In genomic region chr12:48182659-48183058, GRCh38 we compare ENCODE assay signal across 8 cellular contexts. TPM values are rescaled to one million over a fixed set of nuclear protein-coding genes. Genes with fewer than 3 reads are reported as not detected.
DNase-seq lines count a peak whose midpoint lies in the region; ATAC-seq and TF ChIP-seq lines count a peak whose summit lies in the region.

No MANE protein-coding gene starts in this region.

- H2AFZ ChIP-seq in neural progenitor cell (replicated peaks): peak overlapping the region; percentile 93

- H3K9me3 ChIP-seq in CD4-positive, CD25-positive, alpha-beta regulatory T cell (ENCODE audit: control insufficient read depth in 2 of 2, low read length in 2 of 2): no peaks in the 10 kb centered on the region
- H3K9me3 ChIP-seq in neural progenitor cell (ENCODE audit: low read depth): no peaks in the 10 kb centered on the region

- no peaks in the 10 kb centered on the region for H3K36me3 Mint-ChIP-seq in CD4-positive, CD25-positive, alpha-beta regulatory T cell
- peaks cover 1% of the 10 kb centered on the region for H3K36me3 Mint-ChIP-seq in IgD-negative memory B cell
- no peaks in the 10 kb centered on the region for H3K36me3 Mint-ChIP-seq in neural progenitor cell

- intact Hi-C loops in dorsolateral prefrontal cortex (cut with DNase I): loop anchor here (2.0 to 10.0 kb wide), 5 partner anchors 26 to 435 kb away; partner anchors contain the start of genes ASB8 (in 1 of the 2), TMEM106C (in 1 of the 2) and ZNF641 (in 1 of the 2)

- peaks cover 25% of the 10 kb centered on the region for H3K4me1 ChIP-seq in CD4-positive, CD25-positive, alpha-beta regulatory T cell (ENCODE audit: control insufficient read depth, insufficient read depth, low read length, poor library complexity, severe bottlenecking)
- H3K4me1 ChIP-seq in neural progenitor cell: peaks cover 24% of the 10 kb centered on the region

- H3K27me3 Mint-ChIP-seq in CD4-positive, CD25-positive, alpha-beta regulatory T cell: peaks cover 88% of the 10 kb centered on the region
- H3K27me3 Mint-ChIP-seq in IgD-negative memory B cell: peaks cover 28% of the 10 kb centered on the region
- H3K27me3 Mint-ChIP-seq in neural progenitor cell (ENCODE audit: insufficient read depth, low read depth): peaks cover 14% of the 10 kb centered on the region

- H3K27me3 ChIP-seq in CD4-positive, CD25-positive, alpha-beta regulatory T cell (ENCODE audit: control insufficient read depth, insufficient read depth, low read length): peaks cover 17% of the 10 kb centered on the region
- H3K27me3 ChIP-seq in dorsolateral prefrontal cortex: peaks cover 0 to 5% (median 0%) of the 10 kb centered on the region in 45 donors
- peaks cover 71% of the 10 kb centered on the region for H3K27me3 ChIP-seq in neural progenitor cell

- no peaks in the 10 kb centered on the region for H3K36me3 ChIP-seq in CD4-positive, CD25-positive, alpha-beta regulatory T cell (ENCODE audit: control insufficient read depth, insufficient read depth, low read length)
- H3K36me3 ChIP-seq in neural progenitor cell: no peaks in the 10 kb centered on the region

- no peak overlapping the region for H3K9ac ChIP-seq in neural progenitor cell

- H3F3A ChIP-seq in neural progenitor cell (ENCODE audit: low read depth): peaks cover 30% of the 10 kb centered on the region

- H3K27ac ChIP-seq in CD4-positive, CD25-positive, alpha-beta regulatory T cell (ENCODE audit: insufficient read depth, low read length, poor library complexity, severe bottlenecking): peak overlapping the region; percentile 19
- H3K27ac ChIP-seq in dorsolateral prefrontal cortex (peak overlapping the region in 56 of 59 donors; percentile 33 to 88 (median 79)), neural progenitor cell (no peak overlapping the region)

- no peak for ATAC-seq in CD4-positive, CD25-positive, alpha-beta regulatory T cell (ENCODE audit: low read depth in 2 of 2)
- ATAC-seq in esophagus mucosa: no peak

- no peaks in the 10 kb centered on the region for H3K79me2 ChIP-seq in neural progenitor cell (ENCODE audit: low read depth)

- peak overlapping the region; percentile 89 for H3K4me3 ChIP-seq in CD4-positive, CD25-positive, alpha-beta regulatory T cell (ENCODE audit: low read depth, low read length)
- H3K4me3 ChIP-seq in dorsolateral prefrontal cortex (peak overlapping the region; percentile 60 to 99 (median 83)), neural progenitor cell (peak overlapping the region; percentile 76)

- DNase-seq in CD4-positive, CD25-positive, alpha-beta regulatory T cell: no peak
- DNase-seq in dorsolateral prefrontal cortex (no peak), neural progenitor cell (ENCODE audit: low spot score) (no peak), D341Med (ENCODE audit: low spot score) (no peak), GM20000 (ENCODE audit: low spot score) (no peak)
- DNase-seq in activated CD4-positive, alpha-beta T cell treated with anti-CD3 and anti-CD28 coated beads for 4 hours: no peak

- H4K20me1 ChIP-seq in neural progenitor cell (ENCODE audit: low read depth): no peaks in the 10 kb centered on the region

- H3K27ac Mint-ChIP-seq in CD4-positive, CD25-positive, alpha-beta regulatory T cell: peak overlapping the region; percentile 5 to 84 (median 80)
- H3K27ac Mint-ChIP-seq in IgD-negative memory B cell: peak overlapping the region; percentile 81 to 95 (median 89)
- peak overlapping the region; percentile 50 for H3K27ac Mint-ChIP-seq in neural progenitor cell

- no peak for TF ChIP-seq CTCF in dorsolateral prefrontal cortex (IDR thresholded peaks at IDR 0.05 in 54 of 56, conservative IDR thresholded peaks at IDR 0.05 in 2 of 56; ENCODE audit: low read depth in 1 of 56, partially characterized antibody in 56 of 56)
- TF ChIP-seq CTCF in neural progenitor cell (IDR thresholded peaks at IDR 0.05): no peak
- no peak for TF ChIP-seq CTCF in GM20000 (IDR thresholded peaks at IDR 0.05; ENCODE audit: extremely low read depth, missing control alignments)

- no peaks in the 10 kb centered on the region for H3K9me3 Mint-ChIP-seq in CD4-positive, CD25-positive, alpha-beta regulatory T cell
- H3K9me3 Mint-ChIP-seq in IgD-negative memory B cell (no peaks in the 10 kb centered on the region), neural progenitor cell (no peaks in the 10 kb centered on the region)

- H3K4me1 Mint-ChIP-seq in CD4-positive, CD25-positive, alpha-beta regulatory T cell: peaks cover 0 to 24% (median 5%) of the 10 kb centered on the region in 4 donors
- peaks cover 11 to 20% (median 12%) of the 10 kb centered on the region in 3 donors for H3K4me1 Mint-ChIP-seq in IgD-negative memory B cell
- peaks cover 33% of the 10 kb centered on the region for H3K4me1 Mint-ChIP-seq in neural progenitor cell

- peak overlapping the region; percentile 79 for H3K4me2 ChIP-seq in neural progenitor cell

- peak overlapping the region; percentile 90 to 95 (median 94) for H3K4me3 Mint-ChIP-seq in CD4-positive, CD25-positive, alpha-beta regulatory T cell
- H3K4me3 Mint-ChIP-seq in IgD-negative memory B cell: peak overlapping the region; percentile 92 to 99 (median 96)
- peak overlapping the region; percentile 91 for H3K4me3 Mint-ChIP-seq in neural progenitor cell

RNA-seq across cellular contexts. Expression of gene CCDC184, which starts 0.8 kb away (rescaled TPM):
- 1.6 TPM for total RNA-seq in CD4-positive, CD25-positive, alpha-beta regulatory T cell
- polyA plus RNA-seq in CD4-positive, CD25-positive, alpha-beta regulatory T cell: under 1 TPM; 0.15 to 0.24 (median 0.18) TPM
- polyA plus RNA-seq in IgD-negative memory B cell: 0.31 TPM
- 10 to 100 TPM in 118 of 120 experiments, 1 to 10 TPM in 2; 7.1 to 60.5 (median 30.1) TPM for total RNA-seq in dorsolateral prefrontal cortex
- total RNA-seq in neural progenitor cell (ENCODE audit: low replicate concordance): 0.28 and 1.1 TPM in 2 replicates
- 0.20 TPM for total RNA-seq in esophagus mucosa

RNA-seq across cellular contexts. Expression of gene OR10AD1, which starts 20.4 kb away (rescaled TPM):
- not detected for total RNA-seq in CD4-positive, CD25-positive, alpha-beta regulatory T cell
- polyA plus RNA-seq in CD4-positive, CD25-positive, alpha-beta regulatory T cell: under 1 TPM in 1 of 4 donors, not detected in 3; 0.22 TPM
- polyA plus RNA-seq in IgD-negative memory B cell: not detected
- total RNA-seq in dorsolateral prefrontal cortex: not detected
- total RNA-seq in neural progenitor cell (ENCODE audit: low replicate concordance): not detected in 2 replicates
- total RNA-seq in esophagus mucosa: not detected

RNA-seq across cellular contexts. Expression of gene ASB8, which starts 25.3 kb away (rescaled TPM):
- total RNA-seq in CD4-positive, CD25-positive, alpha-beta regulatory T cell: 46.6 TPM
- 100 to 1,000 TPM in 1 of 4 donors, 10 to 100 TPM in 3; 73.2 to 121 (median 90.0) TPM for polyA plus RNA-seq in CD4-positive, CD25-positive, alpha-beta regulatory T cell
- 59.9 TPM for polyA plus RNA-seq in IgD-negative memory B cell
- 10 to 100 TPM; 36.8 to 80.8 (median 58.2) TPM for total RNA-seq in dorsolateral prefrontal cortex
- 4.2 and 5.9 TPM in 2 replicates for total RNA-seq in neural progenitor cell (ENCODE audit: low replicate concordance)
- 24.7 TPM for total RNA-seq in esophagus mucosa
